ENCODE assay signal across 12 cellular contexts in genomic region chr22:19233189-19233661, GRCh38.
"Had no signal": no experiment of that assay in that cellular context is flagged by ENCODE, and none has a peak within 500 bp of the region (broad histone marks: within the 10 kb centered on the region; RNA-seq: fewer than 3 reads in every experiment).

No MANE protein-coding gene starts in this region.

- H3K36me3 ChIP-seq: MG63 had no signal

- H3K9me3 ChIP-seq: MG63, SJSA1 had no signal

- DNase-seq: Karpas-422, KG1, MG63, NCI-H187, NCI-H2227 treated with DMSO at 0.1 percent for 48 hours, NCI-H524, NCI-H526 treated with DMSO at 0.1 percent for 48 hours, Right ventricle myocardium superior, RPMI8226, SIG-M5 had no signal

- H3K27me3 ChIP-seq: MG63, SJSA1 had no signal

- H3K4me3 ChIP-seq: MG63, SJSA1, SK-N-MC had no signal

- H3K27ac ChIP-seq: SJSA1, SK-N-MC had no signal

- H3K4me1 ChIP-seq: SJSA1 had no signal
